17 cellular contexts compared by ENCODE assay signal in genomic region chr17:39736319-39737165, GRCh38. TPM values are rescaled to one million over a fixed set of nuclear protein-coding genes. Genes with fewer than 3 reads are reported as not detected.
A peak's percentile ranks its signal among the peaks of the same experiment; 100 is the strongest.
DNase-seq lines count a peak whose midpoint lies in the region; ATAC-seq, FAIRE-seq and TF ChIP-seq lines count a peak whose summit lies in the region.
"Had no signal": no experiment of that assay in that cellular context is flagged by ENCODE, and none has a peak within 500 bp of the region (broad histone marks: within the 10 kb centered on the region; RNA-seq: fewer than 3 reads in every experiment).

No MANE protein-coding gene starts in this region.

- no peak for TF ChIP-seq CTCF in GM23338 (conservative IDR thresholded peaks at IDR 0.05; ENCODE audit: low read depth in 2 of 2)
- TF ChIP-seq CTCF in esophagus squamous epithelium (IDR thresholded peaks at IDR 0.05), result no peak
- no peak for TF ChIP-seq CTCF in progenitor cell of endocrine pancreas (IDR thresholded peaks at IDR 0.05; ENCODE audit: unreplicated experiment)

- H3K27ac Mint-ChIP-seq in GM23338 (no peak overlapping the region; the same call in 1 of the 2 replicates), progenitor cell of endocrine pancreas (peak overlapping the region; percentile 85)

- H3K4me2 ChIP-seq in GM23338, result peak overlapping the region; percentile 100

- H3K4me3 ChIP-seq in GM23338 (no peak overlapping the region), esophagus squamous epithelium (peak overlapping the region in 2 of 4 donors; percentile 65 to 69)

- ATAC-seq in GM23338 (no peak), sciatic nerve (no peak)

- H3K4me1 Mint-ChIP-seq in GM23338, result peaks cover 40% of the 10 kb centered on the region
- peaks cover 38% of the 10 kb centered on the region for H3K4me1 Mint-ChIP-seq in progenitor cell of endocrine pancreas (ENCODE audit: low read depth)

- H3K27ac ChIP-seq in GM23338 (ENCODE audit: low read depth) (peak overlapping the region; percentile 50; the same call in 1 of the 2 replicates), esophagus squamous epithelium (peak overlapping the region; percentile 0 to 98 (median 94))

- H3K4me3 Mint-ChIP-seq in GM23338 (peak overlapping the region; percentile 16), progenitor cell of endocrine pancreas (ENCODE audit: low read depth) (peak overlapping the region; percentile 67)

- H3K36me3 ChIP-seq in GM23338 (ENCODE audit: insufficient read depth) (no peaks in the 10 kb centered on the region), esophagus squamous epithelium (no peaks in the 10 kb centered on the region)
- H3K36me3 ChIP-seq: BE2C had no signal

- H3K27me3 ChIP-seq in GM23338 (ENCODE audit: insufficient read depth) (no peaks in the 10 kb centered on the region), esophagus squamous epithelium (peaks cover 0 to 56% (median 0%) of the 10 kb centered on the region in 4 donors)

- peaks cover 22% of the 10 kb centered on the region for H3F3A ChIP-seq in GM23338 (replicated peaks; ENCODE audit: low read depth)

- H2AFZ ChIP-seq in GM23338, result no peak overlapping the region

- no peaks in the 10 kb centered on the region for H3K9me3 ChIP-seq in esophagus squamous epithelium
- H3K9me3 ChIP-seq: BE2C had no signal

- FAIRE-seq in RCC 7860 (lab: Jason Lieb, UNC), result no peak

- no peaks in the 10 kb centered on the region for H3K9me2 ChIP-seq in GM23338 (ENCODE audit: insufficient read depth)

- peak; percentile 53 for DNase-seq in GM23338 (ENCODE audit: low spot score)
- peak; percentile 46 for DNase-seq in RKO (ENCODE audit: low spot score)
- DNase-seq in esophagus squamous epithelium (lab: John Stamatoyannopoulos, UW), result no peak
- no peak for DNase-seq in progenitor cell of endocrine pancreas (ENCODE audit: low spot score, unreplicated experiment)
- DNase-seq in sciatic nerve (ENCODE audit: low spot score), result no peak
- no peak for DNase-seq in NCI-H1694 (lab: John Stamatoyannopoulos, UW)
- DNase-seq in NCI-H345 treated with DMSO at 0.1 percent for 48 hours (lab: John Stamatoyannopoulos, UW; ENCODE audit: unreplicated experiment), result no peak
- DNase-seq in RCC 7860 (ENCODE audit: low spot score), result no peak
- DNase-seq: activated CD4-positive, alpha-beta T cell treated with anti-CD3 and anti-CD28 coated beads for 4 hours; amniotic stem cell; BE2C; cortex of kidney; HCEC 1CT; midbrain; NCI-H187; posterior cingulate gyrus; stimulated activated CD4-positive, alpha-beta T cell treated with anti-CD3 and anti-CD28 coated beads, Interleukin-2, amount 100 ng/mL, for 48 hours had no signal

- H3K9me3 Mint-ChIP-seq in GM23338 (no peaks in the 10 kb centered on the region; the same call in 2 of the 3 replicates), progenitor cell of endocrine pancreas (ENCODE audit: low read depth) (no peaks in the 10 kb centered on the region)

- no peaks in the 10 kb centered on the region for H4K20me1 ChIP-seq in GM23338 (replicated peaks; ENCODE audit: insufficient read depth)

- H3K27me3 Mint-ChIP-seq in GM23338 (ENCODE audit: insufficient read depth, low read depth, poor library complexity), result peaks cover 18% of the 10 kb centered on the region
- peaks cover 16% of the 10 kb centered on the region for H3K27me3 Mint-ChIP-seq in progenitor cell of endocrine pancreas

- peaks cover 32% of the 10 kb centered on the region for H3K4me1 ChIP-seq in GM23338 (ENCODE audit: insufficient read depth)
- H3K4me1 ChIP-seq in esophagus squamous epithelium, result peaks cover 12 to 67% (median 18%) of the 10 kb centered on the region in 3 donors
- H3K4me1 ChIP-seq: BE2C had no signal

- H3K36me3 Mint-ChIP-seq in GM23338 (ENCODE audit: low read depth) (no peaks in the 10 kb centered on the region), progenitor cell of endocrine pancreas (ENCODE audit: insufficient read depth) (no peaks in the 10 kb centered on the region)

- TF ChIP-seq POLR2A in esophagus squamous epithelium (IDR thresholded peaks at IDR 0.05), result no peak

- 56 to 75% methylated on average over 6 to 8 of the region's 10 CpGs for WGBS in esophagus squamous epithelium, 2 donors

- intact Hi-C loops in esophagus squamous epithelium (cut with DNase I), result no loop called here
- intact Hi-C loops in sciatic nerve (cut with DNase I), result no loop called here

- peaks cover 12% of the 10 kb centered on the region for H3K79me2 ChIP-seq in GM23338 (replicated peaks; ENCODE audit: insufficient read depth)

TF ChIP-seq in GM23338, 12 proteins besides CTCF, POLR2A, EP300 and RAD21 (continues in another document):
- TF ChIP-seq, protein P1, sequence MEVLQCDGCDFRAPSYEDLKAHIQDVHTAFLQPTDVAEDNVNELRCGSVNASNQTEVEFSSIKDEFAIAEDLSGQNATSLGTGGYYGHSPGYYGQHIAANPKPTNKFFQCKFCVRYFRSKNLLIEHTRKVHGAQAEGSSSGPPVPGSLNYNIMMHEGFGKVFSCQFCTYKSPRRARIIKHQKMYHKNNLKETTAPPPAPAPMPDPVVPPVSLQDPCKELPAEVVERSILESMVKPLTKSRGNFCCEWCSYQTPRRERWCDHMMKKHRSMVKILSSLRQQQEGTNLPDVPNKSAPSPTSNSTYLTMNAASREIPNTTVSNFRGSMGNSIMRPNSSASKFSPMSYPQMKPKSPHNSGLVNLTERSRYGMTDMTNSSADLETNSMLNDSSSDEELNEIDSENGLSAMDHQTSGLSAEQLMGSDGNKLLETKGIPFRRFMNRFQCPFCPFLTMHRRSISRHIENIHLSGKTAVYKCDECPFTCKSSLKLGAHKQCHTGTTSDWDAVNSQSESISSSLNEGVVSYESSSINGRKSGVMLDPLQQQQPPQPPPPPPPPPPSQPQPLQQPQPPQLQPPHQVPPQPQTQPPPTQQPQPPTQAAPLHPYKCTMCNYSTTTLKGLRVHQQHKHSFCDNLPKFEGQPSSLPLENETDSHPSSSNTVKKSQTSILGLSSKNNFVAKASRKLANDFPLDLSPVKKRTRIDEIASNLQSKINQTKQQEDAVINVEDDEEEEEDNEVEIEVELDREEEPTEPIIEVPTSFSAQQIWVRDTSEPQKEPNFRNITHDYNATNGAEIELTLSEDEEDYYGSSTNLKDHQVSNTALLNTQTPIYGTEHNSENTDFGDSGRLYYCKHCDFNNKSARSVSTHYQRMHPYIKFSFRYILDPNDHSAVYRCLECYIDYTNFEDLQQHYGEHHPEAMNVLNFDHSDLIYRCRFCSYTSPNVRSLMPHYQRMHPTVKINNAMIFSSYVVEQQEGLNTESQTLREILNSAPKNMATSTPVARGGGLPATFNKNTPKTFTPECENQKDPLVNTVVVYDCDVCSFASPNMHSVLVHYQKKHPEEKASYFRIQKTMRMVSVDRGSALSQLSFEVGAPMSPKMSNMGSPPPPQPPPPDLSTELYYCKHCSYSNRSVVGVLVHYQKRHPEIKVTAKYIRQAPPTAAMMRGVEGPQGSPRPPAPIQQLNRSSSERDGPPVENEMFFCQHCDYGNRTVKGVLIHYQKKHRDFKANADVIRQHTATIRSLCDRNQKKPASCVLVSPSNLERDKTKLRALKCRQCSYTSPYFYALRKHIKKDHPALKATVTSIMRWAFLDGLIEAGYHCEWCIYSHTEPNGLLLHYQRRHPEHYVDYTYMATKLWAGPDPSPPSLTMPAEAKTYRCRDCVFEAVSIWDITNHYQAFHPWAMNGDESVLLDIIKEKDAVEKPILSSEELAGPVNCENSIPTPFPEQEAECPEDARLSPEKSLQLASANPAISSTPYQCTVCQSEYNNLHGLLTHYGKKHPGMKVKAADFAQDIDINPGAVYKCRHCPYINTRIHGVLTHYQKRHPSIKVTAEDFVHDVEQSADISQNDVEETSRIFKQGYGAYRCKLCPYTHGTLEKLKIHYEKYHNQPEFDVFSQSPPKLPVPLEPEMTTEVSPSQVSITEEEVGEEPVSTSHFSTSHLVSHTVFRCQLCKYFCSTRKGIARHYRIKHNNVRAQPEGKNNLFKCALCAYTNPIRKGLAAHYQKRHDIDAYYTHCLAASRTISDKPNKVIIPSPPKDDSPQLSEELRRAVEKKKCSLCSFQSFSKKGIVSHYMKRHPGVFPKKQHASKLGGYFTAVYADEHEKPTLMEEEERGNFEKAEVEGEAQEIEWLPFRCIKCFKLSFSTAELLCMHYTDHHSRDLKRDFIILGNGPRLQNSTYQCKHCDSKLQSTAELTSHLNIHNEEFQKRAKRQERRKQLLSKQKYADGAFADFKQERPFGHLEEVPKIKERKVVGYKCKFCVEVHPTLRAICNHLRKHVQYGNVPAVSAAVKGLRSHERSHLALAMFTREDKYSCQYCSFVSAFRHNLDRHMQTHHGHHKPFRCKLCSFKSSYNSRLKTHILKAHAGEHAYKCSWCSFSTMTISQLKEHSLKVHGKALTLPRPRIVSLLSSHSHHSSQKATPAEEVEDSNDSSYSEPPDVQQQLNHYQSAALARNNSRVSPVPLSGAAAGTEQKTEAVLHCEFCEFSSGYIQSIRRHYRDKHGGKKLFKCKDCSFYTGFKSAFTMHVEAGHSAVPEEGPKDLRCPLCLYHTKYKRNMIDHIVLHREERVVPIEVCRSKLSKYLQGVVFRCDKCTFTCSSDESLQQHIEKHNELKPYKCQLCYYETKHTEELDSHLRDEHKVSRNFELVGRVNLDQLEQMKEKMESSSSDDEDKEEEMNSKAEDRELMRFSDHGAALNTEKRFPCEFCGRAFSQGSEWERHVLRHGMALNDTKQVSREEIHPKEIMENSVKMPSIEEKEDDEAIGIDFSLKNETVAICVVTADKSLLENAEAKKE (CRISPR knock-in tag; IDR thresholded peaks at IDR 0.05), result no peak
- TF ChIP-seq CREB1 (CRISPR knock-in tag; IDR thresholded peaks at IDR 0.05; ENCODE audit: low read depth) (no peak), POLR2AphosphoS5 (IDR thresholded peaks at IDR 0.05; ENCODE audit: low read depth) (no peak)

RNA-seq across cellular contexts. Expression of gene GRB7, which starts 1.2 kb away (rescaled TPM):
- total RNA-seq in GM23338 (2014; rRNA removed; shearing (Covaris generic)), result 23.1 and 28.9 TPM in 2 replicates
- 12.8 and 13.1 TPM in 2 replicates for polyA plus RNA-seq in GM23338 (2016; fragmentation: Nextera tagmentation; extraction: Ambion mirVana)
- total RNA-seq in esophagus squamous epithelium, result 10 to 100 TPM; 25.1 to 62.1 (median 55.9) TPM
- total RNA-seq in progenitor cell of endocrine pancreas, result 28.8 and 29.9 TPM in 2 replicates
- 1.6 TPM for total RNA-seq in sciatic nerve

RNA-seq across cellular contexts. Expression of gene MIEN1, which starts 6.2 kb away (rescaled TPM):
- 24.3 and 37.1 TPM in 2 replicates for total RNA-seq in GM23338 (2014; rRNA removed; shearing (Covaris generic))
- 91.8 and 106 TPM in 2 replicates for polyA plus RNA-seq in GM23338 (2016; fragmentation: Nextera tagmentation; extraction: Ambion mirVana)
- total RNA-seq in esophagus squamous epithelium (10 to 100 TPM; 44.4 to 55.2 (median 53.2) TPM), progenitor cell of endocrine pancreas (43.4 and 48.0 TPM in 2 replicates), sciatic nerve (18.5 TPM)

RNA-seq across cellular contexts. Expression of gene ERBB2, which starts 36.7 kb away (rescaled TPM):
- total RNA-seq in GM23338 (2014; rRNA removed; shearing (Covaris generic)), result 193 and 196 TPM in 2 replicates
- 44.9 and 46.2 TPM in 2 replicates for polyA plus RNA-seq in GM23338 (2016; fragmentation: Nextera tagmentation; extraction: Ambion mirVana)
- total RNA-seq in esophagus squamous epithelium, result 100 to 1,000 TPM in 1 of 4 donors, 10 to 100 TPM in 3; 75.2 to 170 (median 86.5) TPM
- total RNA-seq in progenitor cell of endocrine pancreas, result 136 and 152 TPM in 2 replicates
- total RNA-seq in sciatic nerve, result 131 TPM

RNA-seq across cellular contexts. Expression of gene PGAP3, which starts 48.7 kb away (rescaled TPM):
- total RNA-seq in GM23338 (2014; rRNA removed; shearing (Covaris generic)), result 10.7 and 12.8 TPM in 2 replicates
- polyA plus RNA-seq in GM23338 (2016; fragmentation: Nextera tagmentation; extraction: Ambion mirVana), result 7.0 and 8.2 TPM in 2 replicates
- total RNA-seq in esophagus squamous epithelium (10 to 100 TPM; 10.7 to 34.2 (median 19.2) TPM), progenitor cell of endocrine pancreas (38.7 and 40.1 TPM in 2 replicates), sciatic nerve (16.0 TPM)

Comparison
In these comparisons a context has a peak if more than half of its experiments do, and no peak if none do; other contexts are left out.
1. DNase-seq: peak in GM23338 (single experiment) and RKO (single experiment); none in esophagus squamous epithelium (single experiment), progenitor cell of endocrine pancreas (single experiment), sciatic nerve (single experiment), NCI-H1694 (single experiment), NCI-H345 treated with DMSO at 0.1 percent for 48 hours (single experiment) and RCC 7860 (single experiment).